8 cellular contexts compared by ENCODE assay signal in the genomic region with DNA sequence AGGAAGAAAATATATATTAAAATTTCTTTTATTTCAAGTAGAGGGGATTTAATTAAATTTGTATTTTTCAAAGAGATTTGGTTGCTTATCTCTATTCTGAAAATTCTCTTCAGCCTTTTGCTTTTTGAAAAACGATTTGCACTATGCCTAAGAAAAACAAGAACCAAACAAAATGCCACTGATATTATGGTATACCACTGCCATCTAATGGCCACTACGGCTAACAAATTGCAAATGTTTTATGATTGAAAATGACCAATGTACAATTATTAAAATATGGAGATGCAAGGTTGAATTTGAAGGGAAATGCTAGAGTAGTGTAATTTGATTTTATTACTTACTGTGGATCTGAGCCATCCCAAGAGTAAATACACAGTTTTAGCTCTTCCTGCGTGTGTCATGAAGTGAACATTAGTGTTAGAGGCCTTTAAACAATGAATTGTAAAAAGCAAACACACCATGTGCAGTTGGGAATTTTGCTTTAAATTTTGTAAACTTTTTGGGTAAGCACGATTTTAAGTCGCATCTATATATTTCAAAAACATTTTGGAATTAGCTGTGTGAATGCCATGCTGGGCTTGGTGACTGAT.
DNase-seq lines count a peak whose midpoint lies in the region; ATAC-seq and TF ChIP-seq lines count a peak whose summit lies in the region.

No MANE protein-coding gene starts in this region.

- 18% methylated on average over 5 of the region's 5 CpGs for WGBS in liver

- intact Hi-C loops in breast epithelium (cut with DNase I; ENCODE audit: low total_unique reads): no loop called here

- no peak overlapping the region for H3K27ac ChIP-seq in breast epithelium
- H3K27ac ChIP-seq in liver (ENCODE audit: low read depth in 1 of 2, low read length in 2 of 2): no peak overlapping the region

- ATAC-seq in HG03135 (IDR thresholded peaks at IDR 0.05; ENCODE audit: unreplicated experiment): no peak

- H3K36me3 ChIP-seq in breast epithelium (no peaks in the 10 kb centered on the region), liver (ENCODE audit: control insufficient read depth in 4 of 4, insufficient read depth in 3 of 4, low read depth in 1 of 4, low read length in 3 of 4) (no peaks in the 10 kb centered on the region), MG63 (no peaks in the 10 kb centered on the region)

- H3K9me3 ChIP-seq in breast epithelium: no peaks in the 10 kb centered on the region
- H3K9me3 ChIP-seq in liver (ENCODE audit: control insufficient read depth in 4 of 4, low read length in 3 of 4): no peaks in the 10 kb centered on the region
- H3K9me3 ChIP-seq in MG63: no peaks in the 10 kb centered on the region

- no peak for TF ChIP-seq POLR2A in breast epithelium (IDR thresholded peaks at IDR 0.05)

- TF ChIP-seq CTCF in AG10803 (conservative IDR thresholded peaks at IDR 0.05; ENCODE audit: low read length) (peak; percentile 67), GM13976 (IDR thresholded peaks at IDR 0.05; ENCODE audit: borderline replicate concordance, control extremely low read depth, extremely low read depth, insufficient read depth, missing control alignments) (peak; percentile 37), breast epithelium (IDR thresholded peaks at IDR 0.05) (peak in 2 of 3 donors; percentile 55 to 61), liver (IDR thresholded peaks at IDR 0.05; ENCODE audit: low read depth, low read length, missing input control) (peak; percentile 64)

- peak; percentile 88 to 90 for TF ChIP-seq RAD21 in liver (IDR thresholded peaks at IDR 0.05)

- no peak overlapping the region for H3K4me3 ChIP-seq in AG10803 (ENCODE audit: low read length)
- no peak overlapping the region for H3K4me3 ChIP-seq in breast epithelium
- no peak overlapping the region for H3K4me3 ChIP-seq in liver (ENCODE audit: low read depth in 1 of 3, low read length in 3 of 3)
- H3K4me3 ChIP-seq in MG63: no peak overlapping the region

- in situ Hi-C loops in GM13976 (cut with MboI; ENCODE audit: low sequenced_read_pairs, unreplicated experiment): loop anchor here (25.0 kb wide), 1 partner anchor 1180 kb away; no protein-coding TSS in a partner anchor

- H3K4me1 ChIP-seq in breast epithelium (no peaks in the 10 kb centered on the region), liver (ENCODE audit: control insufficient read depth in 4 of 4, insufficient read depth in 4 of 4, low read length in 3 of 4) (no peaks in the 10 kb centered on the region)

- H3K27me3 ChIP-seq in breast epithelium (no peaks in the 10 kb centered on the region), liver (ENCODE audit: control insufficient read depth in 4 of 4, insufficient read depth in 4 of 4, low read length in 3 of 4) (no peaks in the 10 kb centered on the region), MG63 (no peaks in the 10 kb centered on the region)

- H3K9ac ChIP-seq in liver (ENCODE audit: low read depth in 1 of 2, low read length in 2 of 2): no peak overlapping the region

- DNase-seq in AG10803 (ENCODE audit: low read depth): peak; percentile 47
- DNase-seq in GM13976 (ENCODE audit: low spot score): peak; percentile 36
- DNase-seq in NCI-H526 (lab: John Stamatoyannopoulos, UW): peak; percentile 29 to 64
- no peak for DNase-seq in breast epithelium (ENCODE audit: low spot score in 2 of 2)
- no peak for DNase-seq in MG63
- DNase-seq in activated CD4-positive, CD25-positive, alpha-beta regulatory T cell (lab: John Stamatoyannopoulos, UW): no peak

TF ChIP-seq in liver, 16 proteins besides CTCF, POLR2A, EP300 and RAD21:
- no peak for TF ChIP-seq HNF4A (conservative IDR thresholded peaks at IDR 0.05)
- no peak for TF ChIP-seq SP1 (IDR thresholded peaks at IDR 0.05)
- no peak for TF ChIP-seq RXRA (IDR thresholded peaks at IDR 0.05)
- no peak for TF ChIP-seq JUND (IDR thresholded peaks at IDR 0.05)
- TF ChIP-seq REST (IDR thresholded peaks at IDR 0.05): no peak
- no peak for TF ChIP-seq YY1 (IDR thresholded peaks at IDR 0.05)
- no peak for TF ChIP-seq FOXA1 (IDR thresholded peaks at IDR 0.05)
- TF ChIP-seq HNF4G (IDR thresholded peaks at IDR 0.05): no peak
- TF ChIP-seq NR2F2 (IDR thresholded peaks at IDR 0.05): no peak
- no peak for TF ChIP-seq MAX (IDR thresholded peaks at IDR 0.05)
- TF ChIP-seq EGR1 (IDR thresholded peaks at IDR 0.05; ENCODE audit: low read depth in 2 of 2): no peak
- no peak for TF ChIP-seq TAF1 (conservative IDR thresholded peaks at IDR 0.05)

Comparison
In these comparisons a context has a peak if more than half of its experiments do, and no peak if none do; other contexts are left out.
1. DNase-seq: peak in AG10803 (single experiment), GM13976 (single experiment) and NCI-H526 (2 of 2); none in breast epithelium (0 of 2), MG63 (single experiment) and activated CD4-positive, CD25-positive, alpha-beta regulatory T cell (0 of 4).
2. Peak in every context shown above with its lines, with median percentiles within 50 percentile points of each other: CTCF ChIP-seq.